In the genomic region with DNA sequence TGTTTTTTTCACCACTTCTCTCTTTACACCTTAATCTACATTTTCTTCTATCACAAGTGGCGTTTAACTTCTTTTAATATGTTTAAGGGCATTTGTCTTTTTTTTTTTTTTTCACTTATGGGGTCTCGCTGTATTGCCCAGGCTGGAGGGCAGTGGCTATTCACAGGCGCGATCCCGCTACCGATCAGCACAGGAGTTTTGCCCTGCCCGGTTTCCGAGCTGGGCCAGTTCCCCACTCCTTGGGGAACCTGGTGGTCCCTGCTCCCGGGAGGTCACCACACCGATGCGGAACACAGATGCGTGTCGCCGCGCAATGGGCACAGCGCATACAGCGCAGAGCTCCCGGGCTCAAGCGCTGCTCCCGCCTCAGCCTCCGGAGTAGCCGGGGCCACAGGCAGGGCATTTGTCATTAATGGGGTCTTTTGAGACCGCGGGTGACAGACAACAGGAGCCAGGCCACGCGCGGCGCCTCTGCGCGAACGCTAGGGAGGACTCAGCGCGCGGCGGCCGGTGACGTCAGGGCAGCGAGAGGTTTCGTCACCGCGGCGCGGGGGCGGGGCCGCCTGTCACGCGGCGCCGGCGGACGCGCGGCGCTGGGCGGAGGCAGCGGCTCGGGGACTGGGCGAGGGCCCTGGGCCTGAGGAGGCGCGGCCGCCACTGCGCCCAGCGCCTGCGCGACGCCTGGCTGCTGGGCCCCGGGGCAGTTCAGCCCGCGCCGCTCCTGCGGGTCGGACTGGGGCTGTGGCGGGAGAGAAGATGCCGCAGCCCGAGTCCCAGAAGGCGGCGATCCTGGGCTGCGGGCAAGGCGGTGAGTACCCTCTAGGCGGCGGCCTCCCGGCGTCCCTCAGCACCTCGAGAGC, we compare ENCODE assay signal across 8 cellular contexts. TPM values are rescaled to one million over a fixed set of nuclear protein-coding genes. Genes with fewer than 3 reads are reported as not detected.
A peak's percentile ranks its signal among the peaks of the same experiment; 100 is the strongest.
DNase-seq lines count a peak whose midpoint lies in the region; ATAC-seq and TF ChIP-seq lines count a peak whose summit lies in the region.

A gene (plus strand): TSS at position 598 of the 860 bp plus-strand sequence. CDS start 68,554 bp downstream, outside the sequence.

- 6 to 9% methylated on average over 24 to 25 of the region's 84 CpGs for WGBS in testis, 2 donors

- intact Hi-C loops in testis (cut with DNase I; ENCODE audit: low total_unique reads), result no loop called here

- H3K27me3 Mint-ChIP-seq in GM23338 (ENCODE audit: insufficient read depth, low read depth, poor library complexity), result peaks cover 7% of the 10 kb centered on the region

- H4K20me1 ChIP-seq in GM23338 (replicated peaks; ENCODE audit: insufficient read depth), result no peaks in the 10 kb centered on the region
- no peaks in the 10 kb centered on the region for H4K20me1 ChIP-seq in osteoblast (ENCODE audit: insufficient read depth, low read length)

- peaks cover 28% of the 10 kb centered on the region for H3K36me3 Mint-ChIP-seq in GM23338 (ENCODE audit: low read depth)
- peaks cover 10 to 23% of the 10 kb centered on the region in 2 donors for H3K36me3 Mint-ChIP-seq in activated naive CD4-positive, alpha-beta T cell treated with anti-CD3 and anti-CD28 coated beads, Interleukin-2, amount 50 U/mL, for 72 hours

- no peak within 1 kb of the TSS for H3K27ac ChIP-seq in GM23338 (ENCODE audit: low read depth)
- peak within 1 kb of the TSS; percentile 75 for H3K27ac ChIP-seq in osteoblast (ENCODE audit: low read depth, low read length)
- H3K27ac ChIP-seq in testis, result peak within 1 kb of the TSS; percentile 88 to 92

- peaks cover 5% of the 10 kb centered on the region; the same call in 1 of the 2 replicates for H3K36me3 ChIP-seq in GM23338 (ENCODE audit: insufficient read depth)
- H3K36me3 ChIP-seq in osteoblast (ENCODE audit: insufficient read depth, low read length), result peaks cover 9% of the 10 kb centered on the region
- no peaks in the 10 kb centered on the region for H3K36me3 ChIP-seq in testis (ENCODE audit: low read depth, missing control alignments)

- H2AFZ ChIP-seq in GM23338 (peak within 1 kb of the TSS; percentile 97), osteoblast (ENCODE audit: low read length) (peak within 1 kb of the TSS; percentile 96)

- TF ChIP-seq POLR2A in testis (IDR thresholded peaks at IDR 0.05), result no peak

- DNase-seq in G401 (ENCODE audit: low spot score) (peak; percentile 84), GM23338 (ENCODE audit: low spot score) (peak; percentile 85), glomerular endothelial cell (ENCODE audit: extremely low read depth, low read depth, low spot score) (no peak), osteoblast (ENCODE audit: insufficient read length, low spot score, missing footprints) (peak; percentile 100), testis (peak; percentile 85)
- peak; percentile 89 to 92 for DNase-seq in activated naive CD4-positive, alpha-beta T cell treated with anti-CD3 and anti-CD28 coated beads, Interleukin-2, amount 50 U/mL, for 72 hours (ENCODE audit: low spot score in 2 of 2)

- H3K9me2 ChIP-seq in GM23338 (ENCODE audit: insufficient read depth), result no peaks in the 10 kb centered on the region

- H3K4me1 ChIP-seq in GM23338 (ENCODE audit: insufficient read depth), result 0 out of 2 replicates have a peak, but pooled peaks cover 4% of the 10 kb centered on the region
- H3K4me1 ChIP-seq in osteoblast (ENCODE audit: insufficient read depth, low read length), result peaks cover 7% of the 10 kb centered on the region
- H3K4me1 ChIP-seq in testis, result peaks cover 4% of the 10 kb centered on the region

- peaks cover 4% of the 10 kb centered on the region; the same call in 1 of the 3 replicates for H3K9me3 Mint-ChIP-seq in GM23338
- H3K9me3 Mint-ChIP-seq in activated naive CD4-positive, alpha-beta T cell treated with anti-CD3 and anti-CD28 coated beads, Interleukin-2, amount 50 U/mL, for 72 hours, result peaks cover 0 to 9% of the 10 kb centered on the region in 2 donors

- H3F3A ChIP-seq in GM23338 (replicated peaks; ENCODE audit: low read depth), result no peaks in the 10 kb centered on the region

- ATAC-seq in GM23338 (peak; percentile 97), SK-N-SH treated with all-trans-retinoic acid at 6 μM for 48 hours (peak; percentile 99)
- peak; percentile 97 for ATAC-seq in activated naive CD4-positive, alpha-beta T cell treated with anti-CD3 and anti-CD28 coated beads, Interleukin-2, amount 50 U/mL, for 72 hours

- H3K9me3 ChIP-seq in osteoblast (ENCODE audit: low read depth, low read length), result no peaks in the 10 kb centered on the region
- H3K9me3 ChIP-seq in testis, result no peaks in the 10 kb centered on the region

- H3K4me3 Mint-ChIP-seq in GM23338, result peak within 1 kb of the TSS; percentile 83

- peak in 1 of 2 experiments; percentile 33; a peak in 1 of 4 replicates for TF ChIP-seq CTCF in GM23338 (conservative IDR thresholded peaks at IDR 0.05; ENCODE audit: low read depth in 2 of 2)
- peak; percentile 43 for TF ChIP-seq CTCF in LNCAP (IDR thresholded peaks at IDR 0.05)
- peak; percentile 8 for TF ChIP-seq CTCF in osteoblast (IDR thresholded peaks at IDR 0.05; ENCODE audit: extremely low read depth, low read depth, low read length)
- TF ChIP-seq CTCF in testis (IDR thresholded peaks at IDR 0.05), result peak; percentile 10 to 34 (median 13)

- in situ Hi-C loops in G401 (cut with HindIII; ENCODE audit: low sequenced_read_pairs), result no loop called here

- peak within 1 kb of the TSS; percentile 75 for H3K27ac Mint-ChIP-seq in GM23338
- H3K27ac Mint-ChIP-seq in activated naive CD4-positive, alpha-beta T cell treated with anti-CD3 and anti-CD28 coated beads, Interleukin-2, amount 50 U/mL, for 72 hours, result peak within 1 kb of the TSS; percentile 92 to 94

- peak within 1 kb of the TSS; percentile 83 for H3K4me3 ChIP-seq in GM23338
- H3K4me3 ChIP-seq in osteoblast (ENCODE audit: insufficient read depth, low read length), result peak within 1 kb of the TSS; percentile 92
- peak within 1 kb of the TSS; percentile 76 to 79 for H3K4me3 ChIP-seq in testis

- H3K4me2 ChIP-seq in GM23338 (peak within 1 kb of the TSS; percentile 93), osteoblast (ENCODE audit: insufficient read depth, low read length) (peak within 1 kb of the TSS; percentile 82)

- H3K79me2 ChIP-seq in GM23338 (replicated peaks; ENCODE audit: insufficient read depth) (no peaks in the 10 kb centered on the region; the same call in 1 of the 2 replicates), osteoblast (ENCODE audit: insufficient read depth, low read length) (peaks cover 14% of the 10 kb centered on the region)

- H3K27me3 ChIP-seq in GM23338 (ENCODE audit: insufficient read depth), result peaks cover 12% of the 10 kb centered on the region; the same call in 1 of the 2 replicates
- H3K27me3 ChIP-seq in osteoblast (ENCODE audit: insufficient read depth, low read length), result peaks cover 3% of the 10 kb centered on the region
- no peaks in the 10 kb centered on the region for H3K27me3 ChIP-seq in testis

- H3K4me1 Mint-ChIP-seq in GM23338, result peaks cover 6% of the 10 kb centered on the region; the same call in 1 of the 3 replicates

TF ChIP-seq in GM23338, 12 proteins besides CTCF, POLR2A, EP300 and RAD21 (continues in another document):
- no peak for TF ChIP-seq JUNB (IDR thresholded peaks at IDR 0.05; ENCODE audit: unreplicated experiment)
- TF ChIP-seq POLR2AphosphoS5 (IDR thresholded peaks at IDR 0.05; ENCODE audit: low read depth), result peak; percentile 65
- no peak for TF ChIP-seq ZNF114 (CRISPR knock-in tag; IDR thresholded peaks at IDR 0.05)

TF ChIP-seq in SK-N-SH treated with all-trans-retinoic acid at 6 μM for 48 hours, 23 proteins besides CTCF, POLR2A, EP300 and RAD21 (continues in another document):
- TF ChIP-seq ARNTL (CRISPR knock-in tag; IDR thresholded peaks at IDR 0.05; ENCODE audit: borderline replicate concordance, low read depth) (no peak; the same call in 1 of the 2 replicates), ZC3H10 (CRISPR knock-in tag; IDR thresholded peaks at IDR 0.05) (peak; percentile 70; the same call in 1 of the 2 replicates)
- TF ChIP-seq, protein P1, sequence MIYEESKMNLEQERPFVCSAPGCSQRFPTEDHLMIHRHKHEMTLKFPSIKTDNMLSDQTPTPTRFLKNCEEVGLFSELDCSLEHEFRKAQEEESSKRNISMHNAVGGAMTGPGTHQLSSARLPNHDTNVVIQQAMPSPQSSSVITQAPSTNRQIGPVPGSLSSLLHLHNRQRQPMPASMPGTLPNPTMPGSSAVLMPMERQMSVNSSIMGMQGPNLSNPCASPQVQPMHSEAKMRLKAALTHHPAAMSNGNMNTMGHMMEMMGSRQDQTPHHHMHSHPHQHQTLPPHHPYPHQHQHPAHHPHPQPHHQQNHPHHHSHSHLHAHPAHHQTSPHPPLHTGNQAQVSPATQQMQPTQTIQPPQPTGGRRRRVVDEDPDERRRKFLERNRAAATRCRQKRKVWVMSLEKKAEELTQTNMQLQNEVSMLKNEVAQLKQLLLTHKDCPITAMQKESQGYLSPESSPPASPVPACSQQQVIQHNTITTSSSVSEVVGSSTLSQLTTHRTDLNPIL (CRISPR knock-in tag; IDR thresholded peaks at IDR 0.05; ENCODE audit: low read depth), result no peak

RNA-seq across cellular contexts. Expression of the gene that starts here (rescaled TPM):
- total RNA-seq in G401 (2014; rRNA removed; shearing (Covaris generic)), result 86.8 and 87.4 TPM in 2 replicates
- 23.0 and 33.6 TPM in 2 replicates for total RNA-seq in GM23338 (2014; rRNA removed; shearing (Covaris generic))
- polyA plus RNA-seq in GM23338 (2016; fragmentation: Nextera tagmentation; extraction: Ambion mirVana), result 14.5 and 16.1 TPM in 2 replicates
- total RNA-seq in activated naive CD4-positive, alpha-beta T cell treated with anti-CD3 and anti-CD28 coated beads, Interleukin-2, amount 50 U/mL, for 72 hours, result 10 to 100 TPM; 13.0 to 22.6 TPM
- 52.6 and 54.9 TPM in 2 replicates for total RNA-seq in glomerular endothelial cell
- total RNA-seq in osteoblast, result 42.7 and 51.3 TPM in 2 replicates
- 10 to 100 TPM; 36.2 to 38.8 TPM for total RNA-seq in testis
- polyA plus RNA-seq in testis (ENCODE audit: insufficient read depth, low read depth, low replicate concordance), result 23.4 TPM
